In genomic region chr12:106248849-106249371, GRCh38 we compare ENCODE assay signal across 8 cellular contexts. TPM values are rescaled to one million over a fixed set of nuclear protein-coding genes. Genes with fewer than 3 reads are reported as not detected.
DNase-seq lines count a peak whose midpoint lies in the region; ATAC-seq, FAIRE-seq and TF ChIP-seq lines count a peak whose summit lies in the region.

No MANE protein-coding gene starts in this region.

- intact Hi-C loops in pancreas (cut with DNase I), result no loop called here

- H3K27ac ChIP-seq in BLaER1 (peak overlapping the region; percentile 95; the same call in 1 of the 2 replicates), pancreas (peak overlapping the region; percentile 90 to 99 (median 98))

- peak; percentile 47 to 58 for ATAC-seq in activated T-cell treated with anti-CD3 and anti-CD28 coated beads, Interleukin-2, amount 50 U/mL, for 4 hours
- peak in 2 of 4 donors; percentile 2 to 5 for ATAC-seq in pancreas

- peaks cover 13% of the 10 kb centered on the region; the same call in 1 of the 2 replicates for H3K36me3 ChIP-seq in BLaER1
- no peaks in the 10 kb centered on the region for H3K36me3 ChIP-seq in pancreas

- H3K4me1 ChIP-seq in BLaER1 (peaks cover 45% of the 10 kb centered on the region), pancreas (peaks cover 0 to 24% (median 12%) of the 10 kb centered on the region in 3 donors)

- H3K9me3 ChIP-seq in BLaER1 (no peaks in the 10 kb centered on the region), pancreas (no peaks in the 10 kb centered on the region)

- H3K36me3 Mint-ChIP-seq in activated T-cell treated with anti-CD3 and anti-CD28 coated beads, Interleukin-2, amount 50 U/mL, for 4 hours (ENCODE audit: insufficient read depth), result peaks cover 3% of the 10 kb centered on the region

- H3K4me3 ChIP-seq in BLaER1 (peak overlapping the region; percentile 90), LNCaP clone FGC (ENCODE audit: low read depth, low read length) (peak overlapping the region; percentile 64), fibroblast of the aortic adventitia (ENCODE audit: low read depth, low read length) (peak overlapping the region; percentile 83), pancreas (peak overlapping the region in 3 of 4 donors; percentile 87 to 94 (median 87))

- FAIRE-seq in pancreas (lab: Jason Lieb, UNC), result no peak

- peaks cover 28% of the 10 kb centered on the region for H3K4me1 Mint-ChIP-seq in activated T-cell treated with anti-CD3 and anti-CD28 coated beads, Interleukin-2, amount 50 U/mL, for 4 hours (ENCODE audit: low read depth)

- H3K4me3 Mint-ChIP-seq in activated T-cell treated with anti-CD3 and anti-CD28 coated beads, Interleukin-2, amount 50 U/mL, for 4 hours, result peak overlapping the region; percentile 79

- no peak for TF ChIP-seq CTCF in LNCaP clone FGC (IDR thresholded peaks at IDR 0.05; ENCODE audit: control insufficient read depth, extremely low read depth, insufficient read depth)
- TF ChIP-seq CTCF in fibroblast of the aortic adventitia (IDR thresholded peaks at IDR 0.05; ENCODE audit: insufficient read depth, low read length), result no peak
- no peak for TF ChIP-seq CTCF in pancreas (IDR thresholded peaks at IDR 0.05)

- no peaks in the 10 kb centered on the region for H3K9me3 Mint-ChIP-seq in activated T-cell treated with anti-CD3 and anti-CD28 coated beads, Interleukin-2, amount 50 U/mL, for 4 hours

- H3K4me2 ChIP-seq in BLaER1, result peak overlapping the region; percentile 96

- H3K27me3 ChIP-seq in BLaER1 (no peaks in the 10 kb centered on the region), pancreas (no peaks in the 10 kb centered on the region)

- no peaks in the 10 kb centered on the region for H3K27me3 Mint-ChIP-seq in activated T-cell treated with anti-CD3 and anti-CD28 coated beads, Interleukin-2, amount 50 U/mL, for 4 hours (ENCODE audit: low read depth)

- H4K20me1 ChIP-seq in BLaER1, result peaks cover 28% of the 10 kb centered on the region

- 18 to 20% methylated on average over 12 of the region's 12 CpGs for WGBS in pancreas, 2 donors

- peak overlapping the region; percentile 92 for H3K9ac ChIP-seq in BLaER1

- DNase-seq in LNCaP clone FGC (ENCODE audit: low read depth) (no peak), fibroblast of the aortic adventitia (ENCODE audit: low read depth) (peak; percentile 52), pancreas (no peak), NCI-H1092 (lab: John Stamatoyannopoulos, UW) (no peak), NCI-H82 treated with DMSO at 0.1 percent for 48 hours (lab: John Stamatoyannopoulos, UW; ENCODE audit: unreplicated experiment) (no peak), mucosa of gallbladder (ENCODE audit: low spot score) (no peak)
- peak; percentile 31 for DNase-seq in activated T-cell treated with anti-CD3 and anti-CD28 coated beads, Interleukin-2, amount 50 U/mL, for 4 hours

RNA-seq across cellular contexts. Expression of gene CKAP4, which starts 1.1 kb away (rescaled TPM):
- 10 to 100 TPM; 10.5 to 13.5 (median 10.6) TPM for total RNA-seq in activated T-cell treated with anti-CD3 and anti-CD28 coated beads, Interleukin-2, amount 50 U/mL, for 4 hours
- total RNA-seq in fibroblast of the aortic adventitia (ENCODE audit: low replicate concordance) (162 and 217 TPM in 2 replicates), pancreas (10 to 100 TPM; 19.8 to 45.3 (median 28.4) TPM), mucosa of gallbladder (51.0 TPM)
- 10 to 100 TPM in 1 of 2 donors, 1 to 10 TPM in 1; 5.6 to 14.3 TPM for polyA plus RNA-seq in pancreas

RNA-seq across cellular contexts. Expression of gene TCP11L2, which starts 53.6 kb away (rescaled TPM):
- total RNA-seq in activated T-cell treated with anti-CD3 and anti-CD28 coated beads, Interleukin-2, amount 50 U/mL, for 4 hours, result 1 to 10 TPM; 2.5 to 3.9 (median 2.6) TPM
- total RNA-seq in fibroblast of the aortic adventitia (ENCODE audit: low replicate concordance) (36.1 and 42.4 TPM in 2 replicates), pancreas (10 to 100 TPM in 4 of 6 donors, 1 to 10 TPM in 2; 7.3 to 24.4 (median 12.9) TPM), mucosa of gallbladder (48.9 TPM)
- 1 to 10 TPM; 3.5 to 4.6 TPM for polyA plus RNA-seq in pancreas

Comparison
In these comparisons a context has a peak if more than half of its experiments do, and no peak if none do; other contexts are left out.
1. DNase-seq: peak in activated T-cell treated with anti-CD3 and anti-CD28 coated beads, Interleukin-2, amount 50 U/mL, for 4 hours (single experiment) and fibroblast of the aortic adventitia (single experiment); none in LNCaP clone FGC (single experiment), pancreas (0 of 6), NCI-H1092 (single experiment), NCI-H82 treated with DMSO at 0.1 percent for 48 hours (single experiment) and mucosa of gallbladder (single experiment).
2. Peak in every context shown above with its lines, with median percentiles within 50 percentile points of each other: H3K4me3 ChIP-seq.